38 cellular contexts compared by ENCODE assay signal in the genomic region with DNA sequence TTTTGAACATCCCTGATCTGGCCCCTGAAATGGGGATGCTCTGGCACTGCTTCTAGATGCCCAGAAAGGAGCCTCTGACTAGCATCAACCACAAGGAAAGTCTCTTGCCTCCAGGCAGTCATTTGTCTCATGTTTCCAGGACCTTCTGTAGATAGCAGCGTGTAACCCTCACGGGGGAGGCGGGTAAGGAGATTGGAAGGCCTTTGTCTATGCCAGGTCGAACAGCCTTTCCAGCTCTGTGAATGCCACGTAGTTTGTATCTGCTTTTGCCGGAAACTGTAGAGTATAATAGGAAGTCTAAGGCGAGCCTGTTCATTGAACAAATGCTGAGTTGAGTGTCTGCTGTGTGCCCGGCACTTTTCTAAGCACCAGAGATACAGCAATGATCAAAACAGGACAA. TPM values are rescaled to one million over a fixed set of nuclear protein-coding genes. Genes with fewer than 3 reads are reported as not detected.
"Had no signal": no experiment of that assay in that cellular context is flagged by ENCODE, and none has a peak within 500 bp of the region (broad histone marks: within the 10 kb centered on the region; RNA-seq: fewer than 3 reads in every experiment).

No MANE protein-coding gene starts in this region.

- H3K36me3 ChIP-seq: breast epithelium, colonic mucosa had no signal

- ATAC-seq: activated CD4-positive, CD25-positive, alpha-beta regulatory T cell treated with anti-CD3 and anti-CD28 coated beads, Interleukin-2, amount 50 U/mL, for 24 hours; activated CD8-positive, alpha-beta T cell treated with anti-CD3 and anti-CD28 coated beads for 36 hours; activated naive CD8-positive, alpha-beta T cell treated with anti-CD3 and anti-CD28 coated beads, Interleukin-2, amount 50 U/mL, for 24 hours; activated T-cell treated with anti-CD3 and anti-CD28 coated beads, Interleukin-2, amount 50 U/mL, for 4 hours; T-cell had no signal

- H3K27me3 ChIP-seq: adrenal gland, breast epithelium, cardiac muscle cell, colonic mucosa, esophagus squamous epithelium had no signal

- H3K27ac ChIP-seq: adrenal gland, breast epithelium, cardiac muscle cell, colonic mucosa, epithelial cell of prostate, esophagus squamous epithelium, WERI-Rb-1 had no signal

- H3K4me3 ChIP-seq: adrenal gland, breast epithelium, cardiac muscle cell, colonic mucosa, esophagus squamous epithelium had no signal

- H3K27ac Mint-ChIP-seq: activated B cell treated with CpG ODN at 0.5 μM for 24 hours; activated CD8-positive, alpha-beta T cell treated with anti-CD3 and anti-CD28 coated beads for 36 hours; activated naive CD4-positive, alpha-beta T cell treated with anti-CD3 and anti-CD28 coated beads for 36 hours; activated naive CD4-positive, alpha-beta T cell treated with anti-CD3 and anti-CD28 coated beads, Interleukin-2, amount 50 U/mL, for 24 hours; activated naive CD8-positive, alpha-beta T cell treated with anti-CD3 and anti-CD28 coated beads for 36 hours; activated naive CD8-positive, alpha-beta T cell treated with anti-CD3 and anti-CD28 coated beads, Interleukin-2, amount 50 U/mL, for 24 hours; activated T-helper 2 cell treated with anti-CD3 and anti-CD28 coated beads, Interferon-gamma antibody, Interleukin-2, Interleukin-4, amounts not matched to agents 10 μg/mL and 5 μg/mL and 100 μg/mL, durations not matched to agents 14 hours and 24 hours and 36 hours; brain; T-cell; T-helper 1 cell treated with Interleukin-12 subunit alpha and Interleukin-12 subunit beta and Interleukin-4 antibody, amounts not matched to agents 30 μg/mL and 1 μg/mL, for 36 hours had no signal

- H3K9me3 ChIP-seq: adrenal gland, breast epithelium, colonic mucosa, esophagus squamous epithelium had no signal

- H3K4me1 Mint-ChIP-seq: activated B cell treated with CpG ODN at 0.5 μM for 24 hours; activated naive CD4-positive, alpha-beta T cell treated with anti-CD3 and anti-CD28 coated beads, Interleukin-2, amount 50 U/mL, for 24 hours; activated naive CD8-positive, alpha-beta T cell treated with anti-CD3 and anti-CD28 coated beads for 36 hours; activated naive CD8-positive, alpha-beta T cell treated with anti-CD3 and anti-CD28 coated beads, Interleukin-2, amount 50 U/mL, for 24 hours; brain; T-cell had no signal

- FAIRE-seq: endometrium, endothelial cell of umbilical vein had no signal

- H3K4me1 ChIP-seq: adrenal gland, breast epithelium, esophagus squamous epithelium had no signal

- H3K4me3 Mint-ChIP-seq: activated B cell treated with CpG ODN at 0.5 μM for 24 hours; activated CD8-positive, alpha-beta T cell treated with anti-CD3 and anti-CD28 coated beads for 36 hours; activated naive CD4-positive, alpha-beta T cell treated with anti-CD3 and anti-CD28 coated beads for 36 hours; activated naive CD4-positive, alpha-beta T cell treated with anti-CD3 and anti-CD28 coated beads, Interleukin-2, amount 50 U/mL, for 24 hours; activated naive CD8-positive, alpha-beta T cell treated with anti-CD3 and anti-CD28 coated beads for 36 hours; activated naive CD8-positive, alpha-beta T cell treated with anti-CD3 and anti-CD28 coated beads, Interleukin-2, amount 50 U/mL, for 24 hours; activated T-cell treated with anti-CD3 and anti-CD28 coated beads, Interleukin-2, amount 50 U/mL, for 4 hours; brain; T-cell; T-helper 1 cell treated with Interleukin-12 subunit alpha and Interleukin-12 subunit beta and Interleukin-4 antibody, amounts not matched to agents 30 μg/mL and 1 μg/mL, for 36 hours had no signal

- H3K9me3 Mint-ChIP-seq: activated B cell treated with CpG ODN at 0.5 μM for 24 hours; activated CD8-positive, alpha-beta T cell treated with anti-CD3 and anti-CD28 coated beads for 36 hours; activated naive CD4-positive, alpha-beta T cell treated with anti-CD3 and anti-CD28 coated beads for 36 hours; activated naive CD4-positive, alpha-beta T cell treated with anti-CD3 and anti-CD28 coated beads, Interleukin-2, amount 50 U/mL, for 24 hours; activated naive CD8-positive, alpha-beta T cell treated with anti-CD3 and anti-CD28 coated beads for 36 hours; activated naive CD8-positive, alpha-beta T cell treated with anti-CD3 and anti-CD28 coated beads, Interleukin-2, amount 50 U/mL, for 24 hours; activated T-cell treated with anti-CD3 and anti-CD28 coated beads, Interleukin-2, amount 50 U/mL, for 4 hours; activated T-helper 2 cell treated with anti-CD3 and anti-CD28 coated beads, Interferon-gamma antibody, Interleukin-2, Interleukin-4, amounts not matched to agents 10 μg/mL and 5 μg/mL and 100 μg/mL, durations not matched to agents 14 hours and 24 hours and 36 hours; brain; T-cell; T-helper 1 cell treated with Interleukin-12 subunit alpha and Interleukin-12 subunit beta and Interleukin-4 antibody, amounts not matched to agents 30 μg/mL and 1 μg/mL, for 36 hours had no signal

- DNase-seq: activated B cell treated with CpG ODN at 0.5 μM for 24 hours; activated CD4-positive, alpha-beta T cell treated with anti-CD3 and anti-CD28 coated beads for 48 hours; activated CD4-positive, alpha-beta T cell treated with anti-CD3 and anti-CD28 coated beads, Interleukin-2, amount 50 U/mL, for 1 hour; activated CD4-positive, alpha-beta T cell treated with anti-CD3 and anti-CD28 coated beads, Interleukin-2, amount 50 U/mL, for 48 hours; activated CD8-positive, alpha-beta memory T cell treated with anti-CD3 and anti-CD28 coated beads for 24 hours; activated CD8-positive, alpha-beta T cell treated with anti-CD3 and anti-CD28 coated beads for 36 hours; activated effector memory CD4-positive, alpha-beta T cell treated with anti-CD3 and anti-CD28 coated beads, Interleukin-2, amount 50 U/mL, for 16 hours; activated naive CD4-positive, alpha-beta T cell treated with anti-CD3 and anti-CD28 coated beads for 36 hours; activated naive CD8-positive, alpha-beta T cell treated with anti-CD3 and anti-CD28 coated beads for 36 hours; activated naive CD8-positive, alpha-beta T cell treated with anti-CD3 and anti-CD28 coated beads, Interleukin-2, amount 50 U/mL, for 24 hours; activated T-cell treated with anti-CD3 and anti-CD28 coated beads, Interleukin-2, amount 50 U/mL, for 4 hours; adrenal gland; amygdala; aorta; central memory CD4-positive, alpha-beta T cell; cerebellar nuclear complex; colonic mucosa; effector CD8-positive, alpha-beta T cell; esophagus squamous epithelium; foreskin melanocyte; head of caudate nucleus; T-cell; T-helper 9 cell; WERI-Rb-1 had no signal

- H3K27me3 Mint-ChIP-seq: activated B cell treated with CpG ODN at 0.5 μM for 24 hours; activated CD8-positive, alpha-beta T cell treated with anti-CD3 and anti-CD28 coated beads for 36 hours; activated naive CD4-positive, alpha-beta T cell treated with anti-CD3 and anti-CD28 coated beads, Interleukin-2, amount 50 U/mL, for 24 hours; activated naive CD8-positive, alpha-beta T cell treated with anti-CD3 and anti-CD28 coated beads for 36 hours; activated naive CD8-positive, alpha-beta T cell treated with anti-CD3 and anti-CD28 coated beads, Interleukin-2, amount 50 U/mL, for 24 hours; brain; T-cell had no signal

RNA-seq across cellular contexts. Expression of a gene that starts 43.9 kb away (rescaled TPM):
- total RNA-seq: activated B cell treated with CpG ODN at 0.5 μM for 24 hours; activated CD8-positive, alpha-beta T cell treated with anti-CD3 and anti-CD28 coated beads for 36 hours; activated naive CD4-positive, alpha-beta T cell treated with anti-CD3 and anti-CD28 coated beads for 36 hours; activated naive CD8-positive, alpha-beta T cell treated with anti-CD3 and anti-CD28 coated beads for 36 hours; activated T-helper 2 cell treated with anti-CD3 and anti-CD28 coated beads, Interferon-gamma antibody, Interleukin-2, Interleukin-4, amounts not matched to agents 10 μg/mL and 5 μg/mL and 100 μg/mL, durations not matched to agents 14 hours and 24 hours and 36 hours; aorta; dermis microvascular lymphatic vessel endothelial cell; endothelial cell of umbilical vein; esophagus squamous epithelium; fibroblast of lung; fibroblast of villous mesenchyme; T-helper 2 cell treated with Interferon-gamma antibody and Interleukin-4, amounts not matched to agents 100 ng/mL and 5 ng/mL, for 36 hours had no signal
- polyA plus RNA-seq: endothelial cell of umbilical vein, fibroblast of lung had no signal
